Comparison of ENCODE assay signal across 22 cellular contexts in genomic region chr3:183909030-183909600, GRCh38.
"Had no signal": no experiment of that assay in that cellular context is flagged by ENCODE, and none has a peak within 500 bp of the region (broad histone marks: within the 10 kb centered on the region; RNA-seq: fewer than 3 reads in every experiment).

No MANE protein-coding gene starts in this region.

- DNase-seq: colonic mucosa; cortex of kidney; effector CD8-positive, alpha-beta T cell; effector memory CD8-positive, alpha-beta T cell; foreskin keratinocyte; gastrocnemius medialis; glutamatergic neuron; head of caudate nucleus; heart right ventricle; hippocampal formation; left cardiac atrium; left lung; left ventricle myocardium superior; lower lobe of right lung; mesendoderm; midbrain; naive thymus-derived CD4-positive, alpha-beta T cell had no signal

- H3K27me3 Mint-ChIP-seq: effector memory CD8-positive, alpha-beta T cell had no signal

- H3K4me1 ChIP-seq: colonic mucosa, esophagus muscularis mucosa, foreskin keratinocyte, gastrocnemius medialis, heart right ventricle, left lung, lower lobe of right lung had no signal

- H3K4me1 Mint-ChIP-seq: naive thymus-derived CD4-positive, alpha-beta T cell had no signal

- H3K9me3 ChIP-seq: colonic mucosa, esophagus muscularis mucosa, gastrocnemius medialis, heart right ventricle, left lung, lower lobe of right lung had no signal

- H3K4me3 Mint-ChIP-seq: dendritic cell treated with granulocyte-macrophage colony-stimulating factor and Interleukin-4, amounts not matched to agents 40 ng/mL and 50 ng/mL, for 4 days; effector memory CD8-positive, alpha-beta T cell; naive thymus-derived CD4-positive, alpha-beta T cell had no signal

- ATAC-seq: effector memory CD8-positive, alpha-beta T cell; foreskin keratinocyte; gastrocnemius medialis; heart right ventricle; left cardiac atrium; left lung; left ventricle myocardium superior; lower lobe of right lung; naive thymus-derived CD4-positive, alpha-beta T cell had no signal

- H3K27me3 ChIP-seq: colonic mucosa, foreskin keratinocyte, gastrocnemius medialis, heart right ventricle, left lung had no signal

- H3K9me3 Mint-ChIP-seq: dendritic cell treated with granulocyte-macrophage colony-stimulating factor and Interleukin-4, amounts not matched to agents 40 ng/mL and 50 ng/mL, for 4 days; effector memory CD8-positive, alpha-beta T cell; naive thymus-derived CD4-positive, alpha-beta T cell had no signal

- H3K27ac Mint-ChIP-seq: dendritic cell treated with granulocyte-macrophage colony-stimulating factor and Interleukin-4, amounts not matched to agents 40 ng/mL and 50 ng/mL, for 4 days; effector memory CD8-positive, alpha-beta T cell; naive thymus-derived CD4-positive, alpha-beta T cell had no signal

- H3K27ac ChIP-seq: colonic mucosa, esophagus muscularis mucosa, foreskin keratinocyte, gastrocnemius medialis, heart right ventricle, left lung, lower lobe of right lung had no signal

- FAIRE-seq: endothelial cell of umbilical vein, islet of Langerhans, keratinocyte had no signal

- H3K4me3 ChIP-seq: colonic mucosa, esophagus muscularis mucosa, gastrocnemius medialis, heart right ventricle, left lung, lower lobe of right lung had no signal

- H3K36me3 Mint-ChIP-seq: naive thymus-derived CD4-positive, alpha-beta T cell had no signal

- H3K36me3 ChIP-seq: colonic mucosa, esophagus muscularis mucosa, gastrocnemius medialis, heart right ventricle, left lung, lower lobe of right lung had no signal
